Comparison of ENCODE assay signal across 1 cellular context in the genomic region with DNA sequence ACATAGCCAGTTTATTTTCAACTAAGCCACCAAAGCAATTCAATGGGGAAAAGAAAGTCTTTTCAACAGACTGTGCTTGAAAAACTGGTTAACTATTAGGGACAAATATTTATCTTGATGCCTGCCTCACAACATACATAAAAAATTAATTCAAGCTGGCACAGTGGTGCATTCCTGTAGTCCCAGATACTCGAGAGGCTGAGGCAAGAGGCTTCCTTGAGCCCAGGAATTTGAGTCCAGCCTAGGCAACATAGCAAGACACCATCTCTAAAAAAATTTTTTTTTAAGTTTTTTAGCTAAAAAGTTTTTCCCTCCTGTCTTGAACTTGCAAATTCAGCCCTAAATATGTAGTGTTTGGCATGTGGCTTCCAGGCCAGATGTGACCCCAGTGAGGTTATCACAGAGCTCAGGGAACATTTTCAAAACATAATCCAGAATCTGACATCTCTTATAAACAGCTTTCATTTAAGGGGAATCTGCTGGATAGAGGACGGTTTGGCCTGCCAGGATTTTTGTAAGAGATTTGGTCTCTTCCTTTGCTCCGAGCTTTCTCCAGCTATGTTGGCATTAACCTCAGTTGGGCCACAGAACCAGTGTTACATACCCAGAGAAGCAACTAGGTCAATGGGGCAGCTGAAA.
TF ChIP-seq lines count a peak whose summit lies in the region.

No MANE protein-coding gene starts in this region.

TF ChIP-seq in IMR-90, 13 proteins besides CTCF, POLR2A, EP300 and RAD21 (continued from another document):
- TF ChIP-seq ELK1 (IDR thresholded peaks at IDR 0.05; ENCODE audit: borderline replicate concordance, low read depth, low read length) = no peak
